22 cellular contexts compared by ENCODE assay signal in the genomic region with DNA sequence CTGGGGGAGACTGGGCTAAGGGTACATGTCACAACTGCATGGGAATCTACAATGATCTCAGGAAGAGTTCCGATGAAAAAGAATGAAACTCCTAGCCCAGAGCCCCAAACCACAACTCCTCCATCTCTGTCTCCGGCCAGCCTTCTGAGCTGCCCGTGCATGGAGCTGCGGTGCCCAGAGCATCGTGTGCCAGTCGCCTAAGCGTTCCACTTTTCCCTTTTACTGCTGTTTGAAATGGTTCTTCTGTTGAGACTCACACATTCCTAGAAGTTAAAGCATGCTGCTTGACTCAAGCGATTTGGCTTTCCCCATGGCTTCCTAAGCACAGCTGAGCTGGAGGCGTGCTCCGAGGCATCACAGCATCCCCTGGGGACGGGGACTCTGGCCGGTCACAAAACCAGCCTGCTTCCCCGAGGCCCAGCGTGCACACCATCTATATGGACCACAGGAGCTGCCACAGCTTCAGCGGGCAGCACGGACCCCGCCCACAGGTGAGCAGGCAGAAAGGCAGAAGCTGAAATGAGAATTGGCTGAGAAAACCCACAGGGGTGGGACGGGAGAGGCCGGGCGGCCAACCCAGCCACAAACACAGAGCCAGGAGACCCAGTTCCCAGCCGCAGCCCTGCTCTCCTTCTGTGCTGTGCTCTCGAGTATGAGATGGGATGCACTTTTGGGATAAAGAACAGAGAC. TPM values are rescaled to one million over a fixed set of nuclear protein-coding genes. Genes with fewer than 3 reads are reported as not detected.
"Had no signal": no experiment of that assay in that cellular context is flagged by ENCODE, and none has a peak within 500 bp of the region (broad histone marks: within the 10 kb centered on the region; RNA-seq: fewer than 3 reads in every experiment).

No MANE protein-coding gene starts in this region.

- H2AFZ ChIP-seq: PC-9 had no signal

- H3K9me3 ChIP-seq: adrenal gland, body of pancreas had no signal

- H3K27me3 ChIP-seq: adrenal gland, body of pancreas had no signal

- DNase-seq: activated CD4-positive, alpha-beta T cell treated with anti-CD3 and anti-CD28 coated beads for 36 hours; activated CD8-positive, alpha-beta memory T cell treated with anti-CD3 and anti-CD28 coated beads, Interleukin-2, amount 50 U/mL, for 4 hours; activated CD8-positive, alpha-beta T cell treated with anti-CD3 and anti-CD28 coated beads for 36 hours; activated naive CD4-positive, alpha-beta T cell treated with anti-CD3 and anti-CD28 coated beads, Interleukin-2, amount 50 U/mL, for 16 hours; activated naive CD8-positive, alpha-beta T cell treated with anti-CD3 and anti-CD28 coated beads, Interleukin-2, amount 10 ng/mL, durations not matched to agents 7 days and 5 days; activated T-cell treated with anti-CD3 and anti-CD28 coated beads, Interleukin-2, amount 50 U/mL, for 72 hours; adrenal gland; IMR-90; Kasumi-1; KBM-7; NCI-H1930; NCI-H2171; NCI-H2227 treated with DMSO at 0.1 percent for 48 hours; NCI-H446 treated with DMSO at 0.1 percent for 48 hours; NCI-H748 treated with DMSO at 0.1 percent for 48 hours; PC-9; T-cell; WERI-Rb-1 had no signal

- H3K4me2 ChIP-seq: PC-9 had no signal

- H3K27ac ChIP-seq: adrenal gland, body of pancreas, PC-9, SK-N-MC, WERI-Rb-1 had no signal

- ATAC-seq: activated CD4-positive, alpha-beta T cell treated with anti-CD3 and anti-CD28 coated beads for 36 hours; activated CD8-positive, alpha-beta T cell treated with anti-CD3 and anti-CD28 coated beads for 36 hours; activated T-cell treated with anti-CD3 and anti-CD28 coated beads, Interleukin-2, amount 50 U/mL, for 72 hours; body of pancreas; T-cell had no signal

- H3K4me3 ChIP-seq: adrenal gland, body of pancreas, PC-9, SK-N-MC had no signal

- H3K4me1 ChIP-seq: adrenal gland had no signal

RNA-seq across cellular contexts. Expression of a gene that starts 53.0 kb away (rescaled TPM):
- total RNA-seq: activated naive CD8-positive, alpha-beta T cell treated with anti-CD3 and anti-CD28 coated beads, Interleukin-2, amount 10 ng/mL, durations not matched to agents 7 days and 5 days; activated T-cell treated with anti-CD3 and anti-CD28 coated beads, Interleukin-2, amount 50 U/mL, for 72 hours; aorta; body of pancreas; T-helper 2 cell treated with Interferon-gamma antibody and Interleukin-4, amounts not matched to agents 100 ng/mL and 5 ng/mL, for 36 hours had no signal
